31 cellular contexts compared by ENCODE assay signal in genomic region chr6:48240287-48240686, GRCh38.
"Had no signal": no experiment of that assay in that cellular context is flagged by ENCODE, and none has a peak within 500 bp of the region (broad histone marks: within the 10 kb centered on the region; RNA-seq: fewer than 3 reads in every experiment).

No MANE protein-coding gene starts in this region.

- H3K4me1 ChIP-seq: neural progenitor cell, parathyroid adenoma, psoas muscle, spleen, suprapubic skin, testis, tibial artery, transverse colon, upper lobe of right lung, uterus had no signal

- H3K79me2 ChIP-seq: parathyroid adenoma had no signal

- H3K27me3 Mint-ChIP-seq: progenitor cell of endocrine pancreas; stimulated activated memory B cell treated with anti-CD40 and anti-IgM and Interleukin-4, amounts not matched to agents 10 μg/mL and 1 μg/mL and 100 μg/mL, for 72 hours; stimulated activated naive CD8-positive, alpha-beta T cell treated with anti-CD3 and anti-CD28 coated beads, Interleukin-15, amount 100 ng/mL, for 72 hours; type B pancreatic cell had no signal

- H3K9me3 ChIP-seq: ovary, psoas muscle, suprapubic skin, testis, uterus had no signal

- H3K9ac ChIP-seq: neural progenitor cell, parathyroid adenoma had no signal

- H3K27me3 ChIP-seq: neural progenitor cell, ovary, spleen, suprapubic skin, testis, tibial artery, transverse colon, upper lobe of right lung, uterus had no signal

- H3K4me3 Mint-ChIP-seq: natural killer cell; nephron; neural progenitor cell; stimulated activated memory B cell treated with anti-CD40 and anti-IgM and Interleukin-4, amounts not matched to agents 10 μg/mL and 1 μg/mL and 100 μg/mL, for 72 hours; stimulated activated naive CD8-positive, alpha-beta T cell treated with anti-CD3 and anti-CD28 coated beads, Interleukin-15, amount 100 ng/mL, for 72 hours; type B pancreatic cell had no signal

- H3K4me2 ChIP-seq: neural progenitor cell, smooth muscle cell had no signal

- H3K4me3 ChIP-seq: neural progenitor cell, ovary, psoas muscle, skin epidermis, smooth muscle cell, spleen, suprapubic skin, testis, tibial artery, transverse colon, upper lobe of right lung, uterus had no signal

- H3K27ac ChIP-seq: neural progenitor cell, ovary, parathyroid adenoma, psoas muscle, skin epidermis, spleen, suprapubic skin, testis, tibial artery, transverse colon, upper lobe of right lung, uterus had no signal

- H3K36me3 Mint-ChIP-seq: neural progenitor cell; stimulated activated memory B cell treated with anti-CD40 and anti-IgM and Interleukin-4, amounts not matched to agents 10 μg/mL and 1 μg/mL and 100 μg/mL, for 72 hours; type B pancreatic cell had no signal

- H3K27ac Mint-ChIP-seq: natural killer cell; nephron; neural progenitor cell; progenitor cell of endocrine pancreas; stimulated activated memory B cell treated with anti-CD40 and anti-IgM and Interleukin-4, amounts not matched to agents 10 μg/mL and 1 μg/mL and 100 μg/mL, for 72 hours; type B pancreatic cell had no signal

- H3K4me1 Mint-ChIP-seq: natural killer cell; nephron; neural progenitor cell; stimulated activated memory B cell treated with anti-CD40 and anti-IgM and Interleukin-4, amounts not matched to agents 10 μg/mL and 1 μg/mL and 100 μg/mL, for 72 hours; stimulated activated naive CD8-positive, alpha-beta T cell treated with anti-CD3 and anti-CD28 coated beads, Interleukin-15, amount 100 ng/mL, for 72 hours had no signal

- ATAC-seq: natural killer cell; psoas muscle; right cardiac atrium; sciatic nerve; stimulated activated memory B cell treated with anti-CD40 and anti-IgM and Interleukin-4, amounts not matched to agents 10 μg/mL and 1 μg/mL and 100 μg/mL, for 72 hours; stimulated activated naive CD8-positive, alpha-beta T cell treated with anti-CD3 and anti-CD28 coated beads, Interleukin-15, amount 100 ng/mL, for 72 hours; stimulated activated naive CD8-positive, alpha-beta T cell treated with anti-CD3 and anti-CD28 coated beads, Interleukin-15, Interleukin-2, amounts not matched to agents 100 U/mL and 50 U/mL, for 24 hours; upper lobe of right lung had no signal

- DNase-seq: natural killer cell; occipital lobe; ovary; posterior cingulate gyrus; psoas muscle; right cardiac atrium; spleen; stimulated activated CD4-positive, alpha-beta T cell treated with anti-CD3 and anti-CD28 coated beads, Interleukin-12 subunit alpha, Interleukin-12 subunit beta, amount 100 ng/mL, for 4 hours; stimulated activated CD4-positive, alpha-beta T cell treated with anti-CD3 and anti-CD28 coated beads, Interleukin-1b, Interleukin-23, amount 100 ng/mL, for 48 hours; stimulated activated CD4-positive, alpha-beta T cell treated with anti-CD3 and anti-CD28 coated beads, Interleukin-4, amount 100 ng/mL, for 1 hour; stimulated activated CD4-positive, alpha-beta T cell treated with anti-CD3 and anti-CD28 coated beads, Interleukin-4, amount 100 ng/mL, for 4 hours; stimulated activated CD8-positive, alpha-beta memory T cell treated with anti-CD3 and anti-CD28 coated beads, Interleukin-4, amount 100 ng/mL, for 48 hours; stimulated activated naive CD4-positive, alpha-beta T cell; stimulated activated naive CD8-positive, alpha-beta T cell treated with anti-CD3 and anti-CD28 coated beads, Interleukin-15, amount 100 ng/mL, for 72 hours; stimulated activated naive CD8-positive, alpha-beta T cell treated with anti-CD3 and anti-CD28 coated beads, Interleukin-15, Interleukin-2, amounts not matched to agents 100 U/mL and 50 U/mL, for 24 hours; substantia nigra; testis; tibial artery; transverse colon; upper lobe of right lung; uterus had no signal

- H2AFZ ChIP-seq: neural progenitor cell, parathyroid adenoma had no signal

- H3K36me3 ChIP-seq: neural progenitor cell, ovary, spleen, suprapubic skin, tibial artery, transverse colon, upper lobe of right lung, uterus had no signal
